ENCODE assay signal across 22 cellular contexts in genomic region chrX:134139090-134139489, GRCh38.
DNase-seq lines count a peak whose midpoint lies in the region; ATAC-seq, FAIRE-seq and TF ChIP-seq lines count a peak whose summit lies in the region.
"Had no signal": no experiment of that assay in that cellular context is flagged by ENCODE, and none has a peak within 500 bp of the region (broad histone marks: within the 10 kb centered on the region; RNA-seq: fewer than 3 reads in every experiment).

No MANE protein-coding gene starts in this region.

- H3K4me3 ChIP-seq in HEK293 (ENCODE audit: low read depth, low read length) (no peak overlapping the region), endothelial cell of umbilical vein (replicated peaks in 1 of 3; ENCODE audit: insufficient read depth in 1 of 3, low read depth in 1 of 3, low read length in 3 of 3) (no peak overlapping the region)
- H3K4me3 ChIP-seq: BLaER1 treated with 17β-estradiol and CSF1 and Interleukin-3, amounts not matched to agents 10 nM and 100 nM; GM12878 had no signal

- dilution Hi-C loops in endothelial cell of umbilical vein (cut with MboI; ENCODE audit: extremely low pct_ligation_motif_present, low sequenced_read_pairs): no loop called here

- H3K4me1 ChIP-seq in HEK293 (ENCODE audit: control insufficient read depth, insufficient read depth, low read length): no peaks in the 10 kb centered on the region; the same call in 1 of the 2 replicates
- peaks cover 14% of the 10 kb centered on the region for H3K4me1 ChIP-seq in endothelial cell of umbilical vein (ENCODE audit: control insufficient read depth, extremely low read depth, insufficient read depth, low read length)
- H3K4me1 ChIP-seq: Caco-2 had no signal

- TF ChIP-seq POLR2A in endothelial cell of umbilical vein (IDR thresholded peaks at IDR 0.05; ENCODE audit: low read depth, low read length): no peak

- TF ChIP-seq CTCF in HEK293 (tag by site-specific recombination; IDR thresholded peaks at IDR 0.05) (no peak), endothelial cell of umbilical vein (IDR thresholded peaks at IDR 0.05; ENCODE audit: extremely low read depth in 1 of 2, insufficient read depth in 1 of 2, low read depth in 1 of 2, low read length in 2 of 2) (no peak)

- H3K27ac ChIP-seq in HEK293 (ENCODE audit: extremely low read depth, low read depth, low read length) (no peak overlapping the region), endothelial cell of umbilical vein (ENCODE audit: insufficient read depth, low read depth, low read length) (peak overlapping the region; percentile 55)
- H3K27ac ChIP-seq: BLaER1 treated with 17β-estradiol and CSF1 and Interleukin-3, amounts not matched to agents 10 nM and 100 nM; C4-2B had no signal

- H3K79me2 ChIP-seq in endothelial cell of umbilical vein (ENCODE audit: control insufficient read depth, insufficient read depth, low read length): no peaks in the 10 kb centered on the region

- peak; percentile 48 for FAIRE-seq in endothelial cell of umbilical vein (lab: Jason Lieb, UNC)
- FAIRE-seq: A204.1, D721Med, GM12878, GM12892, GM18507 had no signal

- no peaks in the 10 kb centered on the region for H3K36me3 ChIP-seq in HEK293 (ENCODE audit: control insufficient read depth in 2 of 2, insufficient read depth in 1 of 2, low read length in 2 of 2)
- H3K36me3 ChIP-seq in endothelial cell of umbilical vein (ENCODE audit: control insufficient read depth in 2 of 2, extremely low read depth in 1 of 2, insufficient read depth in 2 of 2, low read length in 2 of 2): no peaks in the 10 kb centered on the region
- H3K36me3 ChIP-seq: BLaER1 treated with 17β-estradiol and CSF1 and Interleukin-3, amounts not matched to agents 10 nM and 100 nM had no signal

- no peaks in the 10 kb centered on the region for H4K20me1 ChIP-seq in endothelial cell of umbilical vein (replicated peaks; ENCODE audit: control insufficient read depth, extremely low read depth, insufficient read depth, low read length)
- H4K20me1 ChIP-seq: BLaER1 treated with 17β-estradiol and CSF1 and Interleukin-3, amounts not matched to agents 10 nM and 100 nM had no signal

- POLR2A ChIA-PET in HEK293 (lab: Yijun Ruan, JAX): no interaction called here
- POLR2A ChIA-PET in endothelial cell of umbilical vein (lab: Charles Lee): no interaction called here

- no peaks in the 10 kb centered on the region for H3K27me3 ChIP-seq in endothelial cell of umbilical vein (ENCODE audit: control insufficient read depth in 2 of 2, insufficient read depth in 2 of 2, low read length in 2 of 2)

- intact Hi-C loops in endothelial cell of umbilical vein (cut with micrococcal nuclease): no loop called here

- H3K9me3 ChIP-seq in HEK293 (ENCODE audit: control insufficient read depth, insufficient read depth, low read depth, low read length) (no peaks in the 10 kb centered on the region), endothelial cell of umbilical vein (replicated peaks; ENCODE audit: control insufficient read depth, insufficient read depth, low read length) (no peaks in the 10 kb centered on the region)
- H3K9me3 ChIP-seq: Caco-2 had no signal

- ATAC-seq in HG02678 (IDR thresholded peaks at IDR 0.05; ENCODE audit: unreplicated experiment): no peak
- ATAC-seq: CD8-positive, alpha-beta T cell; GM12878 had no signal

- peak overlapping the region; percentile 72 for H3K4me2 ChIP-seq in endothelial cell of umbilical vein (ENCODE audit: insufficient read depth, low read length)
- H3K4me2 ChIP-seq: BLaER1 treated with 17β-estradiol and CSF1 and Interleukin-3, amounts not matched to agents 10 nM and 100 nM had no signal

- DNase-seq in Daoy (ENCODE audit: low read depth): peak; percentile 4
- DNase-seq in endothelial cell of umbilical vein (ENCODE audit: low read depth, low spot score): peak; percentile 35
- DNase-seq in stimulated activated CD4-positive, alpha-beta T cell treated with anti-CD3 and anti-CD28 coated beads, Interleukin-15, amount 100 ng/mL, for 24 hours: no peak
- no peak for DNase-seq in stimulated activated naive CD4-positive, alpha-beta T cell treated with Interleukin-2 at 50 U/mL for 16 hours (lab: John Stamatoyannopoulos, UW)
- DNase-seq: 8988T; AML-193; Caco-2; Calu3; CD4-positive, alpha-beta T cell; CD8-positive, alpha-beta T cell; DMS79 treated with DMSO at 0.1 percent for 48 hours; EL; GDM1 had no signal

- no peaks in the 10 kb centered on the region for H3K9me1 ChIP-seq in endothelial cell of umbilical vein (replicated peaks; ENCODE audit: control insufficient read depth, extremely low read depth, insufficient read depth, low read length)

- CTCF ChIA-PET in HEK293 (lab: Yijun Ruan, JAX): no interaction called here
- CTCF ChIA-PET in endothelial cell of umbilical vein (lab: Charles Lee): interaction anchor here (0.7 to 1.5 kb wide), 2 partner anchors 29 to 347 kb away, joined by 3 to 4 read pairs; no protein-coding TSS in a partner anchor

- peak overlapping the region; percentile 57 for H2AFZ ChIP-seq in endothelial cell of umbilical vein (ENCODE audit: low read depth, low read length)

- H3K9ac ChIP-seq in endothelial cell of umbilical vein (replicated peaks; ENCODE audit: extremely low read depth, insufficient read depth, low read length): no peak overlapping the region
- H3K9ac ChIP-seq: BLaER1 treated with 17β-estradiol and CSF1 and Interleukin-3, amounts not matched to agents 10 nM and 100 nM had no signal

- no TSS peak for BruUV-seq in endothelial cell of umbilical vein (replicated peaks; lab: Mats Ljungman, UMichigan)

TF ChIP-seq in HEK293, 187 proteins besides CTCF, POLR2A, EP300 and RAD21:
- TF ChIP-seq TCF7L2 (IDR thresholded peaks at IDR 0.05; ENCODE audit: borderline replicate concordance, low read depth, low read length): peak; percentile 86
- TF ChIP-seq PRDM6 (tag by site-specific recombination; IDR thresholded peaks at IDR 0.05): peak; percentile 70
- TF ChIP-seq FEZF1 (tag by site-specific recombination; IDR thresholded peaks at IDR 0.05): peak; percentile 32; the same call in 1 of the 2 replicates
- TF ChIP-seq ZNF664 (tag by site-specific recombination; IDR thresholded peaks at IDR 0.05): 0 out of 2 replicates have a peak, but pooled peaks have one; percentile 41
- TF ChIP-seq TRIM28 (IDR thresholded peaks at IDR 0.05; ENCODE audit: borderline replicate concordance, low read length): no peak

TF ChIP-seq in endothelial cell of umbilical vein, 7 proteins besides CTCF, POLR2A, EP300 and RAD21:
- TF ChIP-seq MYC (IDR thresholded peaks at IDR 0.05; ENCODE audit: low read depth, low read length): no peak
- TF ChIP-seq EZH2 (IDR thresholded peaks at IDR 0.05; ENCODE audit: borderline replicate concordance, low read depth, low read length, severe bottlenecking): no peak
- TF ChIP-seq POLR2AphosphoS5 (IDR thresholded peaks at IDR 0.05; ENCODE audit: insufficient read depth, low read depth, low read length): no peak
- TF ChIP-seq JUN (IDR thresholded peaks at IDR 0.05; ENCODE audit: borderline replicate concordance, insufficient read depth, insufficient read length, low read depth): no peak
- no peak for TF ChIP-seq MAX (IDR thresholded peaks at IDR 0.05; ENCODE audit: insufficient read depth, insufficient read length)
- no peak for TF ChIP-seq GATA2 (IDR thresholded peaks at IDR 0.05; ENCODE audit: insufficient read depth, insufficient read length, low read depth, low read length)
- TF ChIP-seq FOS (IDR thresholded peaks at IDR 0.05; ENCODE audit: borderline replicate concordance, insufficient read depth, low read length): no peak

Comparison
In these comparisons a context has a peak if more than half of its experiments do, and no peak if none do; other contexts are left out.
1. DNase-seq: peak in Daoy (single experiment) and endothelial cell of umbilical vein (single experiment); none in stimulated activated CD4-positive, alpha-beta T cell treated with anti-CD3 and anti-CD28 coated beads, Interleukin-15, amount 100 ng/mL, for 24 hours (single experiment) and stimulated activated naive CD4-positive, alpha-beta T cell treated with Interleukin-2 at 50 U/mL for 16 hours (single experiment).